In genomic region chr6:52670502-52671409, GRCh38 we compare ENCODE assay signal across 9 cellular contexts. TPM values are rescaled to one million over a fixed set of nuclear protein-coding genes. Genes with fewer than 3 reads are reported as not detected.
DNase-seq lines count a peak whose midpoint lies in the region; ATAC-seq, FAIRE-seq and TF ChIP-seq lines count a peak whose summit lies in the region.
"Had no signal": no experiment of that assay in that cellular context is flagged by ENCODE, and none has a peak within 500 bp of the region (broad histone marks: within the 10 kb centered on the region; RNA-seq: fewer than 3 reads in every experiment).

TSS of gene TMEM14A (plus strand) at chr6:52671113. CDS start at chr6:52677103, 5,990 bp downstream.

- no peaks in the 10 kb centered on the region for H3K36me3 ChIP-seq in kidney (ENCODE audit: control insufficient read depth in 1 of 2, insufficient read depth in 2 of 2, low read length in 2 of 2)

- intact Hi-C loops in kidney (cut with DNase I): no loop called here

- H3K27ac ChIP-seq in kidney (ENCODE audit: low read depth in 2 of 2, low read length in 2 of 2): no peak within 1 kb of the TSS

- no peak for FAIRE-seq in kidney (lab: Jason Lieb, UNC)
- FAIRE-seq: TTC549 had no signal

- ATAC-seq in HG03432 (IDR thresholded peaks at IDR 0.05; ENCODE audit: unreplicated experiment): peak; percentile 98

- H3K4me1 ChIP-seq in kidney (ENCODE audit: control insufficient read depth in 1 of 2, insufficient read depth in 1 of 2, low read depth in 1 of 2, low read length in 2 of 2): peaks cover 8 to 10% of the 10 kb centered on the region in 2 donors

- DNase-seq in AG20443 (ENCODE audit: low spot score) (peak; percentile 99), NCI-H460 (ENCODE audit: extremely low read depth, low read depth) (peak; percentile 90), cerebellar nuclear complex (lab: John Stamatoyannopoulos, UW) (peak; percentile 4 to 76), kidney (peak; percentile 98)
- DNase-seq in activated CD4-positive, alpha-beta T cell treated with anti-CD3 and anti-CD28 coated beads for 1 hour: peak; percentile 84
- peak; percentile 83 to 87 for DNase-seq in stimulated activated CD4-positive, alpha-beta T cell treated with anti-CD3 and anti-CD28 coated beads, Interleukin-15, amount 100 ng/mL, for 1 hour (ENCODE audit: low read depth in 1 of 2, low spot score in 1 of 2)

- no peaks in the 10 kb centered on the region for H3K9me3 ChIP-seq in kidney (ENCODE audit: control insufficient read depth in 1 of 2, low read length in 2 of 2)

- TF ChIP-seq CTCF in kidney (IDR thresholded peaks at IDR 0.05; ENCODE audit: borderline replicate concordance, extremely low read depth, insufficient read depth): no peak

- peak within 1 kb of the TSS; percentile 60 to 62 for H3K9ac ChIP-seq in kidney (ENCODE audit: low read length in 2 of 2)

- H3K4me3 ChIP-seq in kidney (ENCODE audit: low read length in 2 of 2): peak within 1 kb of the TSS; percentile 80 to 88

- TF ChIP-seq POLR2A in GM19193 (IDR thresholded peaks at IDR 0.05; ENCODE audit: extremely low read depth, insufficient read depth, insufficient read length): peak; percentile 87

RNA-seq across cellular contexts. Expression of gene TMEM14A, which starts in this region (rescaled TPM):
- total RNA-seq in NCI-H460 (2014; rRNA removed; shearing (Covaris generic)): 14.4 and 18.6 TPM in 2 replicates
- polyA plus RNA-seq in NCI-H460 (2014; cell fraction: nucleus; rRNA removed): 34.1 and 39.2 TPM in 2 replicates
- total RNA-seq in kidney: 23.8 TPM
- 48.8 TPM for polyA plus RNA-seq in kidney (ENCODE audit: insufficient read depth, low read depth, low replicate concordance)

Comparison
In these comparisons a context has a peak if more than half of its experiments do, and no peak if none do; other contexts are left out.
1. DNase-seq: peak in every context shown above with its lines; median percentile 99 in AG20443; 98 in kidney; 90 in NCI-H460; 85 in stimulated activated CD4-positive, alpha-beta T cell treated with anti-CD3 and anti-CD28 coated beads, Interleukin-15, amount 100 ng/mL, for 1 hour; 84 in activated CD4-positive, alpha-beta T cell treated with anti-CD3 and anti-CD28 coated beads for 1 hour; 40 in cerebellar nuclear complex.